1 cellular context compared by ENCODE assay signal in genomic region chr17:77826132-77826873, GRCh38.
TF ChIP-seq lines count a peak whose summit lies in the region.

No MANE protein-coding gene starts in this region.

TF ChIP-seq in H1, 55 proteins besides CTCF, POLR2A, EP300 and RAD21 (continued from another document):
- TF ChIP-seq CHD7 (IDR thresholded peaks at IDR 0.05; ENCODE audit: insufficient replicate concordance, low read length): no peak
- TF ChIP-seq RBBP5 (IDR thresholded peaks at IDR 0.05; ENCODE audit: borderline replicate concordance, low read depth, low read length): no peak
- no peak for TF ChIP-seq CHD1 (IDR thresholded peaks at IDR 0.05; ENCODE audit: low read depth, low read length)
